ENCODE assay signal across 11 cellular contexts in the genomic region with DNA sequence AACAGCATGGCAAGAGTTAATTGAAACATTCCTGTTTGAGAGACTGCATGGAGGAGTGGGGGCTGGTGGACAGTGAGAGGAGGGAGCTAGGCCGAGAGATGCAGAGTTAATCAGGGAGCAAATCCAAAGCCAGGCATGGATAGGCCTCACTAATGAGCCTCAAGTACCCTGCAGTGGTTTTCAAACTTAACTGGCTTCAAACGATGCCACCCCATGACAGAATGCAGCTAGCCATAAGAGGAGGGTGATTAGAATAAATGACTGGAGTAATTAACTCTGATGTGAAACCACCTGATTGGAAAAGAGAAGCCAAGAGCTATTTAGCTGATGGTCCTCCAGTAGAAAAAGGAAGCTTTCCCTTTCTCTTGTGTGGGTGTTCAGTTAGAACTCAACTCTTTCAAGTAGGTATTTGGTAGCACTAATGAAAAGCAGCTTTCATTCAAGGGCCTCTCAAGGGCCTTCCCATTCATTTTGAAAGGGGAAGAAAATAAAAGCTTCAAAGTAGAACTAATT.
DNase-seq lines count a peak whose midpoint lies in the region; ATAC-seq and TF ChIP-seq lines count a peak whose summit lies in the region.
"Had no signal": no experiment of that assay in that cellular context is flagged by ENCODE, and none has a peak within 500 bp of the region (broad histone marks: within the 10 kb centered on the region; RNA-seq: fewer than 3 reads in every experiment).

No MANE protein-coding gene starts in this region.

- peaks cover 0 to 9% (median 1%) of the 10 kb centered on the region in 3 donors for H3K4me1 Mint-ChIP-seq in T-cell

- H3K9me3 ChIP-seq in OCI-LY3 (ENCODE audit: insufficient read depth, low read length) (no peaks in the 10 kb centered on the region), body of pancreas (no peaks in the 10 kb centered on the region)

- no peaks in the 10 kb centered on the region for H4K20me1 ChIP-seq in OCI-LY3 (ENCODE audit: insufficient read depth, low read length)

- H3K4me2 ChIP-seq in OCI-LY3 (ENCODE audit: low read length): peak overlapping the region; percentile 56

- H3K9me3 Mint-ChIP-seq in T-cell: no peaks in the 10 kb centered on the region
- H3K9me3 Mint-ChIP-seq: activated naive CD8-positive, alpha-beta T cell treated with anti-CD3 and anti-CD28 coated beads, Interleukin-2, amount 10 ng/mL, durations not matched to agents 7 days and 5 days had no signal

- peak overlapping the region; percentile 86 for H3K27ac ChIP-seq in OCI-LY3 (ENCODE audit: low read length)
- H3K27ac ChIP-seq in coronary artery: no peak overlapping the region
- H3K27ac ChIP-seq in body of pancreas: no peak overlapping the region

- peaks cover 12% of the 10 kb centered on the region for H3K36me3 Mint-ChIP-seq in T-cell

- H3K27me3 ChIP-seq in OCI-LY3 (ENCODE audit: low read depth, low read length) (no peaks in the 10 kb centered on the region), body of pancreas (no peaks in the 10 kb centered on the region)

- no peaks in the 10 kb centered on the region for H3K27me3 Mint-ChIP-seq in T-cell
- H3K27me3 Mint-ChIP-seq: activated naive CD8-positive, alpha-beta T cell treated with anti-CD3 and anti-CD28 coated beads, Interleukin-2, amount 10 ng/mL, durations not matched to agents 7 days and 5 days had no signal

- intact Hi-C loops in body of pancreas (cut with DNase I): no loop called here

- ATAC-seq in GM19035 (IDR thresholded peaks at IDR 0.05; ENCODE audit: unreplicated experiment) (peak; percentile 39), HG03442 (IDR thresholded peaks at IDR 0.05; ENCODE audit: unreplicated experiment) (peak; percentile 91), T-cell (replicated peaks in 1 of 4) (no peak), body of pancreas (no peak)

- DNase-seq in renal cortical epithelial cell (ENCODE audit: low read depth) (peak; percentile 3), T-cell (no peak), coronary artery (ENCODE audit: low spot score) (no peak), body of pancreas (no peak)
- no peak for DNase-seq in effector CD4-positive, alpha-beta T cell
- DNase-seq: activated naive CD8-positive, alpha-beta T cell treated with anti-CD3 and anti-CD28 coated beads, Interleukin-2, amount 10 ng/mL, durations not matched to agents 7 days and 5 days; hippocampal formation; stimulated activated CD4-positive, alpha-beta T cell treated with anti-CD3 and anti-CD28 coated beads, Interleukin-2, amount 100 ng/mL, for 48 hours had no signal

- 61 to 65% methylated on average over 2 of the region's 2 CpGs for WGBS in body of pancreas, 2 donors

- H3K27ac Mint-ChIP-seq in T-cell: no peak overlapping the region
- H3K27ac Mint-ChIP-seq: activated naive CD8-positive, alpha-beta T cell treated with anti-CD3 and anti-CD28 coated beads, Interleukin-2, amount 10 ng/mL, durations not matched to agents 7 days and 5 days had no signal

- no peak for TF ChIP-seq POLR2A in body of pancreas (IDR thresholded peaks at IDR 0.05)

- no peaks in the 10 kb centered on the region for H3K79me2 ChIP-seq in OCI-LY3 (ENCODE audit: low read length)

- peaks cover 20% of the 10 kb centered on the region for H3K4me1 ChIP-seq in OCI-LY3 (ENCODE audit: low read length)
- H3K4me1 ChIP-seq in body of pancreas: no peaks in the 10 kb centered on the region

- TF ChIP-seq CTCF in OCI-LY3 (IDR thresholded peaks at IDR 0.05; ENCODE audit: low read depth, low read length): no peak
- no peak for TF ChIP-seq CTCF in coronary artery (IDR thresholded peaks at IDR 0.05)
- no peak for TF ChIP-seq CTCF in body of pancreas (IDR thresholded peaks at IDR 0.05)

- POLR2A ChIA-PET in T-cell (lab: Charles Lee): interaction anchor here in 1 of 2 donors (0.8 kb wide), 1 partner anchor 759 kb away, joined by 3 read pairs; no protein-coding TSS in a partner anchor

- CTCF ChIA-PET in T-cell (lab: Charles Lee): interaction anchor here in 1 of 2 donors (0.6 kb wide), 1 partner anchor 33 kb away, joined by 3 read pairs; no protein-coding TSS in a partner anchor

- H3K4me3 ChIP-seq in OCI-LY3 (ENCODE audit: low read length) (peak overlapping the region; percentile 10), coronary artery (no peak overlapping the region), body of pancreas (no peak overlapping the region)

- H3K36me3 ChIP-seq in OCI-LY3 (replicated peaks; ENCODE audit: low read depth, low read length) (no peaks in the 10 kb centered on the region), body of pancreas (replicated peaks in 1 of 2; ENCODE audit: insufficient read depth in 1 of 2, low read depth in 2 of 2) (no peaks in the 10 kb centered on the region)

- 0 out of 2 replicates have a peak overlapping the region, but pooled peaks have one; percentile 23 for H2AFZ ChIP-seq in OCI-LY3 (ENCODE audit: low read depth, low read length)

- peak overlapping the region; percentile 14; the same call in 1 of the 2 replicates for H3K9ac ChIP-seq in OCI-LY3 (ENCODE audit: low read length)

- H3K4me3 Mint-ChIP-seq in T-cell: no peak overlapping the region
- H3K4me3 Mint-ChIP-seq: activated naive CD8-positive, alpha-beta T cell treated with anti-CD3 and anti-CD28 coated beads, Interleukin-2, amount 10 ng/mL, durations not matched to agents 7 days and 5 days had no signal

Comparison
In these comparisons a context has a peak if more than half of its experiments do, and no peak if none do; other contexts are left out.
1. ATAC-seq: peak in GM19035 (single experiment) and HG03442 (single experiment); none in T-cell (0 of 4) and body of pancreas (single experiment).